Comparison of ENCODE assay signal across 9 cellular contexts in genomic region chr6:693737-694038, GRCh38. TPM values are rescaled to one million over a fixed set of nuclear protein-coding genes. Genes with fewer than 3 reads are reported as not detected.
DNase-seq lines count a peak whose midpoint lies in the region; ATAC-seq and TF ChIP-seq lines count a peak whose summit lies in the region.
"Had no signal": no experiment of that assay in that cellular context is flagged by ENCODE, and none has a peak within 500 bp of the region (broad histone marks: within the 10 kb centered on the region; RNA-seq: fewer than 3 reads in every experiment).

No MANE protein-coding gene starts in this region.

- TF ChIP-seq EP300 in neural cell (conservative IDR thresholded peaks at IDR 0.05; ENCODE audit: poor library complexity, severe bottlenecking) = no peak

- H3K79me2 ChIP-seq in neural cell (replicated peaks; ENCODE audit: insufficient read depth, low read length) = peaks cover 33% of the 10 kb centered on the region

- no peaks in the 10 kb centered on the region for H4K20me1 ChIP-seq in neural cell (ENCODE audit: insufficient read depth)

- peak overlapping the region; percentile 82 for H3K4me2 ChIP-seq in neural cell (ENCODE audit: low read length)

- H3K4me3 ChIP-seq in LNCaP clone FGC (ENCODE audit: low read depth, low read length) (peak overlapping the region; percentile 83), coronary artery (peak overlapping the region; percentile 99), neural cell (ENCODE audit: low read length) (peak overlapping the region; percentile 97)

- peaks cover 0 to 4% of the 10 kb centered on the region in 2 donors for H3K36me3 Mint-ChIP-seq in CD14-positive monocyte

- H3K9me3 Mint-ChIP-seq in CD14-positive monocyte = peaks cover 0 to 6% (median 3%) of the 10 kb centered on the region in 7 donors

- peaks cover 22% of the 10 kb centered on the region for H3K4me1 Mint-ChIP-seq in CD14-positive monocyte

- no peak overlapping the region for H3K27ac ChIP-seq in coronary artery
- no peak overlapping the region for H3K27ac ChIP-seq in neural cell (ENCODE audit: low read length)

- H3K27ac Mint-ChIP-seq in CD14-positive monocyte = no peak overlapping the region

- no peaks in the 10 kb centered on the region for H3K9me3 ChIP-seq in neural cell (ENCODE audit: low read length)

- intact Hi-C loops in CD14-positive monocyte (cut with micrococcal nuclease) = no loop called here

- no peak for ATAC-seq in HG03135 (IDR thresholded peaks at IDR 0.05; ENCODE audit: unreplicated experiment)
- no peak for ATAC-seq in HG03565 (IDR thresholded peaks at IDR 0.05; ENCODE audit: unreplicated experiment)

- peak overlapping the region; percentile 96 to 98 for H3K4me3 Mint-ChIP-seq in CD14-positive monocyte

- TF ChIP-seq CTCF in CD14-positive monocyte (IDR thresholded peaks at IDR 0.05) (no peak), LNCaP clone FGC (IDR thresholded peaks at IDR 0.05; ENCODE audit: control insufficient read depth, extremely low read depth, insufficient read depth) (no peak), coronary artery (IDR thresholded peaks at IDR 0.05) (no peak), neural cell (IDR thresholded peaks at IDR 0.05; ENCODE audit: poor library complexity, severe bottlenecking) (no peak)

- H3K9me2 ChIP-seq in neural cell (ENCODE audit: insufficient read depth, low read length) = no peaks in the 10 kb centered on the region

- no peaks in the 10 kb centered on the region for H3K36me3 ChIP-seq in neural cell (ENCODE audit: insufficient read depth, low read length)

- DNase-seq in CD14-positive monocyte (ENCODE audit: low spot score) (no peak), LNCaP clone FGC (ENCODE audit: low read depth) (no peak), coronary artery (ENCODE audit: low spot score) (no peak), NCI-H1417 treated with DMSO at 0.1 percent for 48 hours (lab: John Stamatoyannopoulos, UW) (no peak), anterior cingulate cortex (lab: John Stamatoyannopoulos, UW) (no peak)
- DNase-seq: stimulated activated CD4-positive, alpha-beta T cell treated with anti-CD3 and anti-CD28 coated beads, Interleukin-12 subunit alpha, Interleukin-12 subunit beta, amount 100 ng/mL, for 4 hours had no signal

- H3F3A ChIP-seq in neural cell (ENCODE audit: insufficient read depth, low read length, poor library complexity, severe bottlenecking) = no peaks in the 10 kb centered on the region

- peaks cover 2 to 7% (median 4%) of the 10 kb centered on the region in 3 donors for H3K27me3 Mint-ChIP-seq in CD14-positive monocyte (ENCODE audit: low read depth in 3 of 3)

- peak overlapping the region; percentile 87 for H3K9ac ChIP-seq in neural cell (ENCODE audit: low read length)

- H3K27me3 ChIP-seq in neural cell (ENCODE audit: insufficient read depth, low read depth, low read length) = no peaks in the 10 kb centered on the region

- H2AFZ ChIP-seq in neural cell (ENCODE audit: low read depth, low read length) = peak overlapping the region; percentile 87

- no peak for TF ChIP-seq RAD21 in neural cell (conservative IDR thresholded peaks at IDR 0.05)

TF ChIP-seq in neural cell, 6 proteins besides CTCF, POLR2A, EP300 and RAD21:
- no peak for TF ChIP-seq TAF1 (IDR thresholded peaks at IDR 0.05; ENCODE audit: low read depth)
- no peak for TF ChIP-seq POLR2AphosphoS5 (IDR thresholded peaks at IDR 0.05)
- TF ChIP-seq MXI1 (conservative IDR thresholded peaks at IDR 0.05; ENCODE audit: poor library complexity, severe bottlenecking) = no peak
- TF ChIP-seq, protein P1, sequence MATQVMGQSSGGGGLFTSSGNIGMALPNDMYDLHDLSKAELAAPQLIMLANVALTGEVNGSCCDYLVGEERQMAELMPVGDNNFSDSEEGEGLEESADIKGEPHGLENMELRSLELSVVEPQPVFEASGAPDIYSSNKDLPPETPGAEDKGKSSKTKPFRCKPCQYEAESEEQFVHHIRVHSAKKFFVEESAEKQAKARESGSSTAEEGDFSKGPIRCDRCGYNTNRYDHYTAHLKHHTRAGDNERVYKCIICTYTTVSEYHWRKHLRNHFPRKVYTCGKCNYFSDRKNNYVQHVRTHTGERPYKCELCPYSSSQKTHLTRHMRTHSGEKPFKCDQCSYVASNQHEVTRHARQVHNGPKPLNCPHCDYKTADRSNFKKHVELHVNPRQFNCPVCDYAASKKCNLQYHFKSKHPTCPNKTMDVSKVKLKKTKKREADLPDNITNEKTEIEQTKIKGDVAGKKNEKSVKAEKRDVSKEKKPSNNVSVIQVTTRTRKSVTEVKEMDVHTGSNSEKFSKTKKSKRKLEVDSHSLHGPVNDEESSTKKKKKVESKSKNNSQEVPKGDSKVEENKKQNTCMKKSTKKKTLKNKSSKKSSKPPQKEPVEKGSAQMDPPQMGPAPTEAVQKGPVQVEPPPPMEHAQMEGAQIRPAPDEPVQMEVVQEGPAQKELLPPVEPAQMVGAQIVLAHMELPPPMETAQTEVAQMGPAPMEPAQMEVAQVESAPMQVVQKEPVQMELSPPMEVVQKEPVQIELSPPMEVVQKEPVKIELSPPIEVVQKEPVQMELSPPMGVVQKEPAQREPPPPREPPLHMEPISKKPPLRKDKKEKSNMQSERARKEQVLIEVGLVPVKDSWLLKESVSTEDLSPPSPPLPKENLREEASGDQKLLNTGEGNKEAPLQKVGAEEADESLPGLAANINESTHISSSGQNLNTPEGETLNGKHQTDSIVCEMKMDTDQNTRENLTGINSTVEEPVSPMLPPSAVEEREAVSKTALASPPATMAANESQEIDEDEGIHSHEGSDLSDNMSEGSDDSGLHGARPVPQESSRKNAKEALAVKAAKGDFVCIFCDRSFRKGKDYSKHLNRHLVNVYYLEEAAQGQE (IDR thresholded peaks at IDR 0.05; ENCODE audit: borderline replicate concordance) = no peak
- TF ChIP-seq EZH2 (IDR thresholded peaks at IDR 0.05; ENCODE audit: borderline replicate concordance, insufficient read depth, low read length, poor library complexity, severe bottlenecking) = no peak
- TF ChIP-seq SMC3 (conservative IDR thresholded peaks at IDR 0.05; ENCODE audit: poor library complexity) = no peak
TF ChIP-seq in neural cell: peak in this region for 0.

RNA-seq across cellular contexts. Expression of gene EXOC2, which starts 0.7 kb away (rescaled TPM):
- polyA plus RNA-seq in CD14-positive monocyte (10 to 100 TPM; 12.0 to 15.5 TPM), neural cell (35.2 and 38.6 TPM in 2 replicates)
- polyA minus RNA-seq in neural cell = 86.4 and 92.4 TPM in 2 replicates

RNA-seq across cellular contexts. Expression of gene HUS1B, which starts 36.8 kb away (rescaled TPM):
- under 1 TPM in 1 of 2 donors, not detected in 1; 0.23 TPM for polyA plus RNA-seq in CD14-positive monocyte
- polyA plus RNA-seq in neural cell = 0.52 and 1.8 TPM in 2 replicates
- 2.4 and 3.7 TPM in 2 replicates for polyA minus RNA-seq in neural cell
